ENCODE assay signal across 8 cellular contexts in genomic region chr4:145640236-145640635, GRCh38. TPM values are rescaled to one million over a fixed set of nuclear protein-coding genes. Genes with fewer than 3 reads are reported as not detected.
"Had no signal": no experiment of that assay in that cellular context is flagged by ENCODE, and none has a peak within 500 bp of the region (broad histone marks: within the 10 kb centered on the region; RNA-seq: fewer than 3 reads in every experiment).

No MANE protein-coding gene starts in this region.

RNA-seq across cellular contexts. Expression of gene C4orf51, which starts 39.7 kb away (rescaled TPM):
- total RNA-seq: activated CD8-positive, alpha-beta memory T cell treated with anti-CD3 and anti-CD28 coated beads, Interleukin-2, amount 10 ng/mL, durations not matched to agents 7 days and 5 days; frontal cortex; hepatocyte; kidney epithelial cell; lower leg skin; SJSA1; smooth muscle cell; tibial nerve had no signal
- polyA plus RNA-seq: hepatocyte, smooth muscle cell had no signal
